Comparison of ENCODE assay signal across 8 cellular contexts in genomic region chr6:4776967-4777925, GRCh38. TPM values are rescaled to one million over a fixed set of nuclear protein-coding genes. Genes with fewer than 3 reads are reported as not detected.
DNase-seq lines count a peak whose midpoint lies in the region; ATAC-seq, FAIRE-seq and TF ChIP-seq lines count a peak whose summit lies in the region.

No MANE protein-coding gene starts in this region.

- peaks cover 12% of the 10 kb centered on the region for H3K27me3 ChIP-seq in Panc1 (ENCODE audit: control insufficient read depth, insufficient read depth, low read length)

- POLR2A ChIA-PET in Panc1 (lab: Charles Lee), result no interaction called here

- TF ChIP-seq CTCF in AG10803 (conservative IDR thresholded peaks at IDR 0.05; ENCODE audit: low read length) (no peak), Panc1 (IDR thresholded peaks at IDR 0.05) (no peak)

- DNase-seq in AG10803 (ENCODE audit: low read depth), result peak; percentile 27
- DNase-seq in GM19239 (ENCODE audit: insufficient read length, low spot score), result no peak
- DNase-seq in Panc1 (ENCODE audit: low read depth, low spot score), result no peak
- DNase-seq in astrocyte of the hippocampus (ENCODE audit: low read depth, low spot score), result peak; percentile 61
- DNase-seq in iris pigment epithelial cell (ENCODE audit: low read depth), result peak; percentile 51
- peak; percentile 30 to 31 for DNase-seq in stimulated activated CD4-positive, alpha-beta T cell treated with anti-CD3 and anti-CD28 coated beads, Interleukin-4, amount 100 ng/mL, for 4 hours
- no peak for DNase-seq in NCI-H226

- in situ Hi-C loops in Panc1 (cut with HindIII; ENCODE audit: low pct_unique_long_range_greater_than_20kb, low sequenced_read_pairs), result no loop called here

- H3K9me3 ChIP-seq in Panc1 (ENCODE audit: control insufficient read depth, insufficient read depth, low read depth, low read length), result peaks cover 9% of the 10 kb centered on the region; the same call in 1 of the 2 replicates

- no peaks in the 10 kb centered on the region; the same call in 1 of the 2 replicates for H3K36me3 ChIP-seq in Panc1 (ENCODE audit: control insufficient read depth, insufficient read depth, low read length)

- ATAC-seq in Panc1 (no peak), GM19035 (IDR thresholded peaks at IDR 0.05; ENCODE audit: unreplicated experiment) (no peak)

- CTCF ChIA-PET in Panc1 (lab: Charles Lee), result interaction anchor here (0.6 kb wide), 1 partner anchor 34 kb away, joined by 3 read pairs; no protein-coding TSS in a partner anchor

- intact Hi-C loops in Panc1 (cut with micrococcal nuclease; ENCODE audit: unreplicated experiment), result loop anchor here (5.0 kb wide), 1 partner anchor 160 kb away; no protein-coding TSS in a partner anchor

- H3K4me3 ChIP-seq in AG10803 (ENCODE audit: low read length) (peak overlapping the region; percentile 78), Panc1 (ENCODE audit: low read depth in 2 of 2, low read length in 2 of 2) (peak overlapping the region; percentile 67 to 71)

- peaks cover 36% of the 10 kb centered on the region for H3K4me1 ChIP-seq in Panc1 (ENCODE audit: control insufficient read depth, insufficient read depth, low read length)

- no TSS peak for BruUV-seq in Panc1 (replicated peaks; lab: Mats Ljungman, UMichigan)

- FAIRE-seq in GM19239 (lab: Jason Lieb, UNC), result peak; percentile 85

- H3K27ac ChIP-seq in Panc1 (ENCODE audit: low read length), result peak overlapping the region; percentile 89

RNA-seq across cellular contexts. Expression of gene CDYL, which starts 1.0 kb away (rescaled TPM):
- total RNA-seq in Panc1 (2021; ENCODE audit: unreplicated experiment), result 61.4 TPM
- polyA plus RNA-seq in Panc1 (2012; ENCODE audit: insufficient read length), result 22.4 TPM

Comparison
In these comparisons a context has a peak if more than half of its experiments do, and no peak if none do; other contexts are left out.
1. DNase-seq: peak in AG10803 (single experiment), astrocyte of the hippocampus (single experiment), iris pigment epithelial cell (single experiment) and stimulated activated CD4-positive, alpha-beta T cell treated with anti-CD3 and anti-CD28 coated beads, Interleukin-4, amount 100 ng/mL, for 4 hours (2 of 2); none in GM19239 (single experiment), Panc1 (single experiment) and NCI-H226 (single experiment).